In genomic region chr21:44736291-44737004, GRCh38 we compare ENCODE assay signal across 15 cellular contexts. TPM values are rescaled to one million over a fixed set of nuclear protein-coding genes. Genes with fewer than 3 reads are reported as not detected.
A peak's percentile ranks its signal among the peaks of the same experiment; 100 is the strongest.
DNase-seq lines count a peak whose midpoint lies in the region; ATAC-seq and TF ChIP-seq lines count a peak whose summit lies in the region.
"Had no signal": no experiment of that assay in that cellular context is flagged by ENCODE, and none has a peak within 500 bp of the region (broad histone marks: within the 10 kb centered on the region; RNA-seq: fewer than 3 reads in every experiment).

No MANE protein-coding gene starts in this region.

- H3K4me3 Mint-ChIP-seq in osteocyte (ENCODE audit: unreplicated experiment) (no peak overlapping the region), CD14-positive monocyte (no peak overlapping the region)
- H3K4me3 Mint-ChIP-seq: stimulated activated naive CD8-positive, alpha-beta T cell treated with anti-CD3 and anti-CD28 coated beads, Interleukin-15, Interleukin-2, amounts not matched to agents 100 ng/mL and 50 ng/mL, for 24 hours; WTC11 had no signal

- no peak for TF ChIP-seq EP300 in SK-N-SH (IDR thresholded peaks at IDR 0.05; ENCODE audit: borderline replicate concordance in 1 of 2, low read depth in 1 of 2, low read length in 1 of 2)

- H3K9me2 ChIP-seq in SK-N-SH: no peaks in the 10 kb centered on the region

- no peak overlapping the region for H3K4me2 ChIP-seq in SK-N-SH

- TF ChIP-seq CTCF in RWPE2 (IDR thresholded peaks at IDR 0.05; ENCODE audit: poor library complexity, severe bottlenecking) (no peak), osteocyte (IDR thresholded peaks at IDR 0.05) (no peak), SK-N-SH (IDR thresholded peaks at IDR 0.05) (no peak), CD14-positive monocyte (IDR thresholded peaks at IDR 0.05) (no peak)

- peaks cover 40% of the 10 kb centered on the region for H3K4me1 Mint-ChIP-seq in osteocyte (ENCODE audit: unreplicated experiment)
- no peaks in the 10 kb centered on the region for H3K4me1 Mint-ChIP-seq in CD14-positive monocyte
- H3K4me1 Mint-ChIP-seq: naive B cell had no signal

- no peaks in the 10 kb centered on the region for H3F3A ChIP-seq in SK-N-SH (replicated peaks; ENCODE audit: insufficient read depth)

- no peaks in the 10 kb centered on the region for H3K79me2 ChIP-seq in SK-N-SH (ENCODE audit: insufficient read depth)

- H3K9ac ChIP-seq in SK-N-SH: no peak overlapping the region

- peak; percentile 93 for DNase-seq in DMS153 (lab: John Stamatoyannopoulos, UW)
- peak; percentile 82 for DNase-seq in MG63
- no peak for DNase-seq in RWPE2 (ENCODE audit: low spot score)
- DNase-seq in osteocyte (ENCODE audit: extremely low spot score, unreplicated experiment): peak; percentile 92
- no peak for DNase-seq in SK-N-SH
- no peak for DNase-seq in CD14-positive monocyte (ENCODE audit: low spot score)
- DNase-seq: glutamatergic neuron, naive B cell, NCI-H524 had no signal

- H3K27me3 Mint-ChIP-seq in osteocyte (ENCODE audit: unreplicated experiment): peaks cover 45% of the 10 kb centered on the region
- peaks cover 2 to 8% (median 7%) of the 10 kb centered on the region in 3 donors for H3K27me3 Mint-ChIP-seq in CD14-positive monocyte (ENCODE audit: low read depth in 3 of 3)
- H3K27me3 Mint-ChIP-seq: stimulated activated naive CD8-positive, alpha-beta T cell treated with anti-CD3 and anti-CD28 coated beads, Interleukin-15, Interleukin-2, amounts not matched to agents 100 ng/mL and 50 ng/mL, for 24 hours had no signal

- H4K20me1 ChIP-seq in SK-N-SH (ENCODE audit: insufficient read depth): no peaks in the 10 kb centered on the region

- ATAC-seq in RWPE2 (ENCODE audit: low read depth): peak; percentile 75
- ATAC-seq in activated CD4-positive, CD25-positive, alpha-beta regulatory T cell treated with anti-CD3 and anti-CD28 coated beads, Interleukin-2, amount 50 U/mL, for 24 hours: no peak
- ATAC-seq: activated naive CD4-positive, alpha-beta T cell treated with anti-CD3 and anti-CD28 coated beads, Interleukin-2, amount 50 U/mL, for 72 hours; SK-N-SH treated with all-trans-retinoic acid at 6 μM for 48 hours; WTC11 had no signal

- POLR2A ChIA-PET in SK-N-SH (lab: Yijun Ruan, JAX): no interaction called here

- H3K9me3 Mint-ChIP-seq in osteocyte (ENCODE audit: unreplicated experiment) (no peaks in the 10 kb centered on the region), CD14-positive monocyte (peaks cover 38 to 79% (median 55%) of the 10 kb centered on the region in 7 donors)
- H3K9me3 Mint-ChIP-seq: stimulated activated naive CD8-positive, alpha-beta T cell treated with anti-CD3 and anti-CD28 coated beads, Interleukin-15, Interleukin-2, amounts not matched to agents 100 ng/mL and 50 ng/mL, for 24 hours had no signal

- no peaks in the 10 kb centered on the region for H3K36me3 ChIP-seq in MG63
- H3K36me3 ChIP-seq in RWPE2 (ENCODE audit: low read depth): no peaks in the 10 kb centered on the region
- no peaks in the 10 kb centered on the region for H3K36me3 ChIP-seq in SK-N-SH (replicated peaks in 1 of 2; ENCODE audit: control insufficient read depth in 1 of 2, insufficient read depth in 2 of 2, low read length in 1 of 2)
- H3K36me3 ChIP-seq: right atrium auricular region had no signal

- CTCF ChIA-PET in SK-N-SH (lab: Yijun Ruan, JAX): interaction anchor here (1.0 to 1.8 kb wide), 2 partner anchors 9 to 57 kb away, joined by 4 to 7 read pairs; no protein-coding TSS in a partner anchor

- H3K27ac Mint-ChIP-seq in osteocyte (ENCODE audit: unreplicated experiment) (peak overlapping the region; percentile 73), CD14-positive monocyte (no peak overlapping the region)
- H3K27ac Mint-ChIP-seq: activated naive CD4-positive, alpha-beta T cell treated with anti-CD3 and anti-CD28 coated beads, Interleukin-2, amount 50 U/mL, for 72 hours; stimulated activated naive CD8-positive, alpha-beta T cell treated with anti-CD3 and anti-CD28 coated beads, Interleukin-15, Interleukin-2, amounts not matched to agents 100 ng/mL and 50 ng/mL, for 24 hours; WTC11 had no signal

- H3K27ac ChIP-seq in RWPE2 (ENCODE audit: poor library complexity, severe bottlenecking) (no peak overlapping the region), SK-N-SH (ENCODE audit: low read depth in 2 of 2, low read length in 1 of 2) (no peak overlapping the region)
- H3K27ac ChIP-seq: right atrium auricular region had no signal

- H3K27me3 ChIP-seq in MG63 (no peaks in the 10 kb centered on the region), RWPE2 (ENCODE audit: insufficient read depth, poor library complexity, severe bottlenecking) (no peaks in the 10 kb centered on the region), SK-N-SH (ENCODE audit: insufficient read depth) (no peaks in the 10 kb centered on the region; the same call in none of the 2 replicates)
- H3K27me3 ChIP-seq: right atrium auricular region had no signal

- WGBS in SK-N-SH (ENCODE audit: low lambda C conversion rate): 17% methylated on average over 3 of the region's 8 CpGs

- H3K4me3 ChIP-seq in MG63 (no peak overlapping the region), RWPE2 (ENCODE audit: severe bottlenecking) (no peak overlapping the region), SK-N-SH (ENCODE audit: low read depth in 2 of 2, low read length in 1 of 2) (no peak overlapping the region)
- H3K4me3 ChIP-seq: right atrium auricular region had no signal

- H3K4me1 ChIP-seq in RWPE2 (ENCODE audit: insufficient read depth, poor library complexity, severe bottlenecking): peaks cover 7% of the 10 kb centered on the region
- H3K4me1 ChIP-seq in SK-N-SH (ENCODE audit: control insufficient read depth in 1 of 2, insufficient read depth in 2 of 2, low read depth in 1 of 2, low read length in 1 of 2): no peaks in the 10 kb centered on the region
- H3K4me1 ChIP-seq: right atrium auricular region had no signal

- no peak for TF ChIP-seq RAD21 in SK-N-SH (IDR thresholded peaks at IDR 0.05; ENCODE audit: low read length)

- intact Hi-C loops in CD14-positive monocyte (cut with micrococcal nuclease): no loop called here

- H2AFZ ChIP-seq in SK-N-SH (ENCODE audit: low read depth): no peak overlapping the region

- H3K9me3 ChIP-seq in MG63: no peaks in the 10 kb centered on the region
- peaks cover 2% of the 10 kb centered on the region for H3K9me3 ChIP-seq in RWPE2 (ENCODE audit: severe bottlenecking)
- peaks cover 10% of the 10 kb centered on the region; the same call in 1 of the 2 replicates for H3K9me3 ChIP-seq in SK-N-SH

- no peaks in the 10 kb centered on the region for H3K36me3 Mint-ChIP-seq in osteocyte (ENCODE audit: unreplicated experiment)
- no peaks in the 10 kb centered on the region for H3K36me3 Mint-ChIP-seq in CD14-positive monocyte
- H3K36me3 Mint-ChIP-seq: activated naive CD4-positive, alpha-beta T cell treated with anti-CD3 and anti-CD28 coated beads, Interleukin-2, amount 50 U/mL, for 72 hours had no signal

TF ChIP-seq in SK-N-SH, 30 proteins besides CTCF, POLR2A, EP300 and RAD21 (continues in another document):
- no peak for TF ChIP-seq ZBTB33 (IDR thresholded peaks at IDR 0.05; ENCODE audit: borderline replicate concordance, low read depth)

RNA-seq across cellular contexts. Expression of gene TSPEAR, which starts 25.1 kb away (rescaled TPM):
- total RNA-seq in MG63 (2014; rRNA removed; shearing (Covaris generic); ENCODE audit: low replicate concordance): not detected in 2 replicates
- total RNA-seq in osteocyte: not detected in 2 replicates
- polyA plus RNA-seq in SK-N-SH (2012; rRNA removed): 0.03 and 0.08 TPM in 2 replicates
- polyA plus RNA-seq in SK-N-SH (2012; cell fraction: cytosol; rRNA removed): 0.01 and 0.04 TPM in 2 replicates
- 0.47 and 0.67 TPM in 2 replicates for polyA plus RNA-seq in SK-N-SH (2012; cell fraction: nucleus; rRNA removed)
- not detected for polyA plus RNA-seq in CD14-positive monocyte
- total RNA-seq: activated naive CD4-positive, alpha-beta T cell treated with anti-CD3 and anti-CD28 coated beads, Interleukin-2, amount 50 U/mL, for 72 hours; right atrium auricular region had no signal

RNA-seq across cellular contexts. Expression of gene KRTAP10-12, which starts 39.5 kb away (rescaled TPM):
- not detected in 2 replicates for total RNA-seq in MG63 (2014; rRNA removed; shearing (Covaris generic); ENCODE audit: low replicate concordance)
- not detected in 2 replicates for total RNA-seq in osteocyte
- not detected in 2 replicates for polyA plus RNA-seq in SK-N-SH (2012; rRNA removed)
- not detected in 2 replicates for polyA plus RNA-seq in SK-N-SH (2012; cell fraction: cytosol; rRNA removed)
- not detected in 2 replicates for polyA plus RNA-seq in SK-N-SH (2012; cell fraction: nucleus; rRNA removed)
- polyA plus RNA-seq in CD14-positive monocyte: not detected
- total RNA-seq: activated naive CD4-positive, alpha-beta T cell treated with anti-CD3 and anti-CD28 coated beads, Interleukin-2, amount 50 U/mL, for 72 hours; right atrium auricular region; WTC11 had no signal

RNA-seq across cellular contexts. Expression of gene KRTAP12-1, which starts 54.5 kb away (rescaled TPM):
- total RNA-seq in MG63 (2014; rRNA removed; shearing (Covaris generic); ENCODE audit: low replicate concordance): not detected in 2 replicates
- total RNA-seq in osteocyte: not detected in 2 replicates
- not detected in 2 replicates for polyA plus RNA-seq in SK-N-SH (2012; rRNA removed)
- polyA plus RNA-seq in SK-N-SH (2012; cell fraction: cytosol; rRNA removed): not detected in 2 replicates
- not detected in 2 replicates for polyA plus RNA-seq in SK-N-SH (2012; cell fraction: nucleus; rRNA removed)
- polyA plus RNA-seq in CD14-positive monocyte: not detected
- total RNA-seq: activated naive CD4-positive, alpha-beta T cell treated with anti-CD3 and anti-CD28 coated beads, Interleukin-2, amount 50 U/mL, for 72 hours; right atrium auricular region had no signal

Comparison
In these comparisons a context has a peak if more than half of its experiments do, and no peak if none do; other contexts are left out.
1. DNase-seq: peak in DMS153 (single experiment), MG63 (single experiment) and osteocyte (single experiment); none in RWPE2 (single experiment), SK-N-SH (single experiment) and CD14-positive monocyte (single experiment).